In genomic region chr5:69234457-69235268, GRCh38 we compare ENCODE assay signal across 8 cellular contexts. TPM values are rescaled to one million over a fixed set of nuclear protein-coding genes. Genes with fewer than 3 reads are reported as not detected.
DNase-seq lines count a peak whose midpoint lies in the region; ATAC-seq and TF ChIP-seq lines count a peak whose summit lies in the region.

Gene CDK7 (plus strand): TSS chr5:69234886. CDS start chr5:69234976, 90 bp downstream.

- H3K4me3 ChIP-seq in PC-3 (ENCODE audit: low read length), result peak within 1 kb of the TSS; percentile 90
- peak within 1 kb of the TSS; percentile 95 for H3K4me3 ChIP-seq in epithelial cell of proximal tubule (ENCODE audit: low read depth, low read length)

- H3K27ac ChIP-seq in PC-3 (ENCODE audit: low read length), result peak within 1 kb of the TSS; percentile 29; the same call in 1 of the 2 replicates

- H3K79me2 ChIP-seq in PC-3 (ENCODE audit: low read length), result peaks cover 40% of the 10 kb centered on the region

- H3K9me2 ChIP-seq in PC-3 (replicated peaks; ENCODE audit: low read length), result no peaks in the 10 kb centered on the region

- H3K27me3 ChIP-seq in PC-3 (ENCODE audit: low read length), result no peaks in the 10 kb centered on the region

- H2AFZ ChIP-seq in PC-3 (ENCODE audit: low read length), result peak within 1 kb of the TSS; percentile 96

- no peaks in the 10 kb centered on the region for H3K36me3 ChIP-seq in PC-3 (ENCODE audit: low read depth, low read length)

- no peak for TF ChIP-seq CTCF in PC-3 (conservative IDR thresholded peaks at IDR 0.05; ENCODE audit: low read depth, low read length)
- TF ChIP-seq CTCF in epithelial cell of proximal tubule (conservative IDR thresholded peaks at IDR 0.05; ENCODE audit: low read depth, low read length), result no peak

- intact Hi-C loops in PC-3 (cut with micrococcal nuclease), result loop anchor here (1.0 to 5.0 kb wide), 2 partner anchors 44 to 142 kb away; partner anchors contain the start of gene SLC30A5

- DNase-seq in DMS114 treated with DMSO at 0.1 percent for 48 hours (lab: John Stamatoyannopoulos, UW; ENCODE audit: unreplicated experiment), result peak; percentile 92
- DNase-seq in PC-3, result peak; percentile 91
- peak; percentile 90 for DNase-seq in activated T-cell treated with anti-CD3 and anti-CD28 coated beads for 48 hours (ENCODE audit: low read depth)
- DNase-seq in epithelial cell of proximal tubule (ENCODE audit: low read depth), result peak; percentile 45
- DNase-seq in mucosa of gallbladder (ENCODE audit: low spot score), result peak; percentile 95
- peak; percentile 79 to 85 for DNase-seq in stimulated activated CD8-positive, alpha-beta memory T cell treated with anti-CD3 and anti-CD28 coated beads, Interleukin-4, amount 100 ng/mL, for 4 hours (ENCODE audit: low read depth in 2 of 2, low spot score in 1 of 2)

- no peaks in the 10 kb centered on the region for H3K9me3 ChIP-seq in PC-3 (ENCODE audit: low read length)

- TF ChIP-seq RAD21 in Ishikawa (IDR thresholded peaks at IDR 0.05; ENCODE audit: low read depth), result no peak

- H4K20me1 ChIP-seq in PC-3 (ENCODE audit: low read length), result no peaks in the 10 kb centered on the region

- POLR2A ChIA-PET in PC-3 (lab: Charles Lee; ENCODE audit: unreplicated experiment), result interaction anchor here (0.7 kb wide), 1 partner anchor 99 kb away, joined by 3 read pairs; no protein-coding TSS in a partner anchor

- peak; percentile 97 for ATAC-seq in GM21576 (IDR thresholded peaks at IDR 0.05; ENCODE audit: unreplicated experiment)
- peak; percentile 91 for ATAC-seq in PC-3

- BruUV-seq in PC-3 (replicated peaks; lab: Mats Ljungman, UMichigan), result TSS peak; percentile 78

- peaks cover 33% of the 10 kb centered on the region for H3K4me1 ChIP-seq in PC-3 (ENCODE audit: insufficient read depth, low read length)

- no peak for TF ChIP-seq EP300 in Ishikawa (IDR thresholded peaks at IDR 0.05; ENCODE audit: borderline replicate concordance)

- no peaks in the 10 kb centered on the region for H3F3A ChIP-seq in PC-3 (ENCODE audit: low read length, unreplicated experiment)

- CTCF ChIA-PET in PC-3 (lab: Charles Lee), result no interaction called here

- peak within 1 kb of the TSS; percentile 84 for H3K4me2 ChIP-seq in PC-3 (ENCODE audit: low read length)

- peak within 1 kb of the TSS; percentile 81 for H3K9ac ChIP-seq in PC-3 (ENCODE audit: low read length)

TF ChIP-seq in Ishikawa, 13 proteins besides CTCF, POLR2A, EP300 and RAD21:
- peak; percentile 36; the same call in 1 of the 2 replicates for TF ChIP-seq CREB1 (IDR thresholded peaks at IDR 0.05; ENCODE audit: low read depth)
- peak; percentile 61; the same call in 1 of the 2 replicates for TF ChIP-seq MAX (IDR thresholded peaks at IDR 0.05)
- no peak for TF ChIP-seq FOXM1 (IDR thresholded peaks at IDR 0.05; ENCODE audit: borderline replicate concordance, low read depth)
- TF ChIP-seq ZBTB7A (IDR thresholded peaks at IDR 0.05; ENCODE audit: low read depth), result no peak
- TF ChIP-seq CEBPB (IDR thresholded peaks at IDR 0.05), result no peak
- TF ChIP-seq REST (IDR thresholded peaks at IDR 0.05; ENCODE audit: low read depth), result no peak
- peak; percentile 55; the same call in 1 of the 2 replicates for TF ChIP-seq TCF12 (IDR thresholded peaks at IDR 0.05; ENCODE audit: low read depth)
- TF ChIP-seq YY1 (IDR thresholded peaks at IDR 0.05; ENCODE audit: low read depth), result peak; percentile 91
- peak; percentile 32; the same call in 1 of the 2 replicates for TF ChIP-seq TAF1 (IDR thresholded peaks at IDR 0.05; ENCODE audit: low read depth)
- TF ChIP-seq TEAD4 (IDR thresholded peaks at IDR 0.05), result 0 out of 2 replicates have a peak, but pooled peaks have one; percentile 17
- peak; percentile 100 for TF ChIP-seq USF1 (IDR thresholded peaks at IDR 0.05)
- TF ChIP-seq NFIC (IDR thresholded peaks at IDR 0.05), result peak; percentile 63
- TF ChIP-seq EGR1 (IDR thresholded peaks at IDR 0.05), result 0 out of 2 replicates have a peak, but pooled peaks have one; percentile 32
TF ChIP-seq in Ishikawa: peak in this region for 9.

RNA-seq across cellular contexts. Expression of gene CDK7, which starts in this region (rescaled TPM):
- total RNA-seq in PC-3 (2014; rRNA removed) (19.9 and 26.6 TPM in 2 replicates), epithelial cell of proximal tubule (48.2 and 49.6 TPM in 2 replicates), mucosa of gallbladder (21.1 TPM)

Comparison
In these comparisons a context has a peak if more than half of its experiments do, and no peak if none do; other contexts are left out.
1. Peak in every context shown above with its lines: DNase-seq, ATAC-seq, H3K4me3 ChIP-seq and H3K27ac ChIP-seq.
2. DNase-seq: peak in every context shown above with its lines; median percentile 95 in mucosa of gallbladder; 92 in DMS114 treated with DMSO at 0.1 percent for 48 hours; 91 in PC-3; 90 in activated T-cell treated with anti-CD3 and anti-CD28 coated beads for 48 hours; 82 in stimulated activated CD8-positive, alpha-beta memory T cell treated with anti-CD3 and anti-CD28 coated beads, Interleukin-4, amount 100 ng/mL, for 4 hours; 45 in epithelial cell of proximal tubule.